ENCODE assay signal across 1 cellular context in the genomic region with DNA sequence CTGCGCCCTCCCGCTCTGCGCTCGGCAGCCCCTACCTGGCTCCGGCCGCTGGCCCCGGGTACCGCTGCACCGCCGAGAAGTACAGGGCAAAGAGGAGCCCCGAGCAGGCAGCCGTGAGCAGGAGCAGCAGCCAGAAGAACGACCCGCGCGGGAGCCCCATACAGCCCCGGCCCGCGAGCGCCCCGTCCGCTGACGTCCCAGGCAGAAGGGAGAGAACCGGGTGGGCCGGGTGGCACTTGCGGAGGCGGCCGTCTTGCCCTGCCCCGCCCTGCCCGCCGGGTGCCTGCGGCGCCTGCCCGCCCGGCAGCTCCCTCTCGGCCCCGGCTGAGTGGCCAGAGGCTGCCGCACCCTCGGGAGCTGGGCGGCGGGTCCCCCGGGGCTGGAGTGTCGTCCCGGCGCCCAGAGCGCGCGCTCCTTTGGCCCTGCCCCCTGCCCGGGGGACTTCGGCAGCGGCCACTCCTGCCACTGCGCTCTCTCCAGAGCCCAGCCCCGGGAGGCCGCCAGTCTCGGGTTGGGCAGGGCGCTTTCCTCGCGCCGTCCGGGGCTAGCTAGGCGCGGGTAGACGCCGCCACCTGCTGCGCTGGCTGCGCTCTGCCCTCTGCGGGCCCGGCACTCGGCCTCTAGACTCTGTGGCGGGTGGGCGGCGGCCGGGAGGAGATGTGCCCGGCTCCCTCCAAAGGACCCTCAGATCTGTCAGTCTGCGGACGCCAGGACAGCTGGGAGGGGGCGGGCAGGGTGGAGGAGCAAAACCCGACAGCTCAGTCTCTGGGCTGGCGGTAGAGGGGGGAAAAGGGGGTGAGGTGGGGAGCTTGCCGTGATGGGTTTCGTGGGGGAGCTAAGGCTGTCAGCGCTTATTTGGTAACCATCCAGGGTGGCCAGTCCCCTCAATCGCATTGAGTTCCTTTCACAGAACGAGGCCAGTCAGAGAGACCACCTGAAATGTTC.
TF ChIP-seq lines count a peak whose summit lies in the region.

A gene (minus strand): TSS at position 212 of the 945 bp plus-strand sequence. CDS start 52 bp downstream, at position 160.

TF ChIP-seq in A549, 52 proteins besides CTCF, POLR2A, EP300 and RAD21 (continued from another document):
- TF ChIP-seq SMC3 (IDR thresholded peaks at IDR 0.05): peak; percentile 44; the same call in 1 of the 3 replicates
- TF ChIP-seq KDM5A (IDR thresholded peaks at IDR 0.05): no peak
- no peak for TF ChIP-seq ZSCAN20 (CRISPR knock-in tag; IDR thresholded peaks at IDR 0.05)
- no peak for TF ChIP-seq HOXB13 (CRISPR knock-in tag; IDR thresholded peaks at IDR 0.05; ENCODE audit: low read depth)
- TF ChIP-seq POLR2AphosphoS2 (conservative IDR thresholded peaks at IDR 0.05; ENCODE audit: low read length): no peak
- no peak for TF ChIP-seq CHD2 (IDR thresholded peaks at IDR 0.05; ENCODE audit: low read length, partially characterized antibody)
- no peak for TF ChIP-seq ZC3H11A (IDR thresholded peaks at IDR 0.05)
- no peak for TF ChIP-seq CEBPB (IDR thresholded peaks at IDR 0.05)
- no peak for TF ChIP-seq CHD4 (IDR thresholded peaks at IDR 0.05; ENCODE audit: borderline replicate concordance)
- TF ChIP-seq MAFK (IDR thresholded peaks at IDR 0.05; ENCODE audit: partially characterized antibody): no peak
- no peak for TF ChIP-seq CBX8 (IDR thresholded peaks at IDR 0.05)
- no peak for TF ChIP-seq ESRRA (IDR thresholded peaks at IDR 0.05; ENCODE audit: borderline replicate concordance, low read length)
- TF ChIP-seq EHMT2 (IDR thresholded peaks at IDR 0.05; ENCODE audit: low read depth): no peak
- peak in 1 of 2 experiments; percentile 48; a peak in 1 of 5 replicates for TF ChIP-seq JUN (IDR thresholded peaks at IDR 0.05)
- TF ChIP-seq, protein P1, sequence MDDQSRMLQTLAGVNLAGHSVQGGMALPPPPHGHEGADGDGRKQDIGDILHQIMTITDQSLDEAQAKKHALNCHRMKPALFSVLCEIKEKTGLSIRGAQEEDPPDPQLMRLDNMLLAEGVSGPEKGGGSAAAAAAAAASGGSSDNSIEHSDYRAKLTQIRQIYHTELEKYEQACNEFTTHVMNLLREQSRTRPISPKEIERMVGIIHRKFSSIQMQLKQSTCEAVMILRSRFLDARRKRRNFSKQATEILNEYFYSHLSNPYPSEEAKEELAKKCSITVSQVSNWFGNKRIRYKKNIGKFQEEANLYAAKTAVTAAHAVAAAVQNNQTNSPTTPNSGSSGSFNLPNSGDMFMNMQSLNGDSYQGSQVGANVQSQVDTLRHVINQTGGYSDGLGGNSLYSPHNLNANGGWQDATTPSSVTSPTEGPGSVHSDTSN (IDR thresholded peaks at IDR 0.05): no peak
- no peak for TF ChIP-seq CBX2 (IDR thresholded peaks at IDR 0.05; ENCODE audit: borderline replicate concordance, low read depth)
- no peak for TF ChIP-seq GATA3 (IDR thresholded peaks at IDR 0.05; ENCODE audit: borderline replicate concordance)
- 0 out of 2 replicates have a peak, but pooled peaks have one; percentile 34 for TF ChIP-seq RNF2 (IDR thresholded peaks at IDR 0.05; ENCODE audit: borderline replicate concordance, low read depth)
- no peak for TF ChIP-seq HDAC2 (IDR thresholded peaks at IDR 0.05)
- TF ChIP-seq NPAS2 (CRISPR knock-in tag; IDR thresholded peaks at IDR 0.05; ENCODE audit: borderline replicate concordance): no peak
- TF ChIP-seq BHLHE40 (IDR thresholded peaks at IDR 0.05; ENCODE audit: low read depth, low read length): no peak
- TF ChIP-seq PHF8 (IDR thresholded peaks at IDR 0.05; ENCODE audit: borderline replicate concordance, low read depth): no peak
- TF ChIP-seq, protein P2, sequence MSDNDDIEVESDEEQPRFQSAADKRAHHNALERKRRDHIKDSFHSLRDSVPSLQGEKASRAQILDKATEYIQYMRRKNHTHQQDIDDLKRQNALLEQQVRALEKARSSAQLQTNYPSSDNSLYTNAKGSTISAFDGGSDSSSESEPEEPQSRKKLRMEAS (IDR thresholded peaks at IDR 0.05): peak; percentile 42; the same call in 1 of the 2 replicates
- TF ChIP-seq, protein P3, sequence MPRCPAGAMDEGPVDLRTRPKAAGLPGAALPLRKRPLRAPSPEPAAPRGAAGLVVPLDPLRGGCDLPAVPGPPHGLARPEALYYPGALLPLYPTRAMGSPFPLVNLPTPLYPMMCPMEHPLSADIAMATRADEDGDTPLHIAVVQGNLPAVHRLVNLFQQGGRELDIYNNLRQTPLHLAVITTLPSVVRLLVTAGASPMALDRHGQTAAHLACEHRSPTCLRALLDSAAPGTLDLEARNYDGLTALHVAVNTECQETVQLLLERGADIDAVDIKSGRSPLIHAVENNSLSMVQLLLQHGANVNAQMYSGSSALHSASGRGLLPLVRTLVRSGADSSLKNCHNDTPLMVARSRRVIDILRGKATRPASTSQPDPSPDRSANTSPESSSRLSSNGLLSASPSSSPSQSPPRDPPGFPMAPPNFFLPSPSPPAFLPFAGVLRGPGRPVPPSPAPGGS (IDR thresholded peaks at IDR 0.05): no peak
- TF ChIP-seq, protein P4, sequence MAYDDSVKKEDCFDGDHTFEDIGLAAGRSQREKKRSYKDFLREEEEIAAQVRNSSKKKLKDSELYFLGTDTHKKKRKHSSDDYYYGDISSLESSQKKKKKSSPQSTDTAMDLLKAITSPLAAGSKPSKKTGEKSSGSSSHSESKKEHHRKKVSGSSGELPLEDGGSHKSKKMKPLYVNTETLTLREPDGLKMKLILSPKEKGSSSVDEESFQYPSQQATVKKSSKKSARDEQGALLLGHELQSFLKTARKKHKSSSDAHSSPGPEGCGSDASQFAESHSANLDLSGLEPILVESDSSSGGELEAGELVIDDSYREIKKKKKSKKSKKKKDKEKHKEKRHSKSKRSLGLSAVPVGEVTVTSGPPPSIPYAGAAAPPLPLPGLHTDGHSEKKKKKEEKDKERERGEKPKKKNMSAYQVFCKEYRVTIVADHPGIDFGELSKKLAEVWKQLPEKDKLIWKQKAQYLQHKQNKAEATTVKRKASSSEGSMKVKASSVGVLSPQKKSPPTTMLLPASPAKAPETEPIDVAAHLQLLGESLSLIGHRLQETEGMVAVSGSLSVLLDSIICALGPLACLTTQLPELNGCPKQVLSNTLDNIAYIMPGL (CRISPR knock-in tag; IDR thresholded peaks at IDR 0.05; ENCODE audit: borderline replicate concordance): no peak
- TF ChIP-seq, protein P5, sequence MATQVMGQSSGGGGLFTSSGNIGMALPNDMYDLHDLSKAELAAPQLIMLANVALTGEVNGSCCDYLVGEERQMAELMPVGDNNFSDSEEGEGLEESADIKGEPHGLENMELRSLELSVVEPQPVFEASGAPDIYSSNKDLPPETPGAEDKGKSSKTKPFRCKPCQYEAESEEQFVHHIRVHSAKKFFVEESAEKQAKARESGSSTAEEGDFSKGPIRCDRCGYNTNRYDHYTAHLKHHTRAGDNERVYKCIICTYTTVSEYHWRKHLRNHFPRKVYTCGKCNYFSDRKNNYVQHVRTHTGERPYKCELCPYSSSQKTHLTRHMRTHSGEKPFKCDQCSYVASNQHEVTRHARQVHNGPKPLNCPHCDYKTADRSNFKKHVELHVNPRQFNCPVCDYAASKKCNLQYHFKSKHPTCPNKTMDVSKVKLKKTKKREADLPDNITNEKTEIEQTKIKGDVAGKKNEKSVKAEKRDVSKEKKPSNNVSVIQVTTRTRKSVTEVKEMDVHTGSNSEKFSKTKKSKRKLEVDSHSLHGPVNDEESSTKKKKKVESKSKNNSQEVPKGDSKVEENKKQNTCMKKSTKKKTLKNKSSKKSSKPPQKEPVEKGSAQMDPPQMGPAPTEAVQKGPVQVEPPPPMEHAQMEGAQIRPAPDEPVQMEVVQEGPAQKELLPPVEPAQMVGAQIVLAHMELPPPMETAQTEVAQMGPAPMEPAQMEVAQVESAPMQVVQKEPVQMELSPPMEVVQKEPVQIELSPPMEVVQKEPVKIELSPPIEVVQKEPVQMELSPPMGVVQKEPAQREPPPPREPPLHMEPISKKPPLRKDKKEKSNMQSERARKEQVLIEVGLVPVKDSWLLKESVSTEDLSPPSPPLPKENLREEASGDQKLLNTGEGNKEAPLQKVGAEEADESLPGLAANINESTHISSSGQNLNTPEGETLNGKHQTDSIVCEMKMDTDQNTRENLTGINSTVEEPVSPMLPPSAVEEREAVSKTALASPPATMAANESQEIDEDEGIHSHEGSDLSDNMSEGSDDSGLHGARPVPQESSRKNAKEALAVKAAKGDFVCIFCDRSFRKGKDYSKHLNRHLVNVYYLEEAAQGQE (IDR thresholded peaks at IDR 0.05): no peak
- TF ChIP-seq RCOR1 (IDR thresholded peaks at IDR 0.05; ENCODE audit: low read depth, low read length): no peak
